ENCODE assay signal across 8 cellular contexts in the genomic region with DNA sequence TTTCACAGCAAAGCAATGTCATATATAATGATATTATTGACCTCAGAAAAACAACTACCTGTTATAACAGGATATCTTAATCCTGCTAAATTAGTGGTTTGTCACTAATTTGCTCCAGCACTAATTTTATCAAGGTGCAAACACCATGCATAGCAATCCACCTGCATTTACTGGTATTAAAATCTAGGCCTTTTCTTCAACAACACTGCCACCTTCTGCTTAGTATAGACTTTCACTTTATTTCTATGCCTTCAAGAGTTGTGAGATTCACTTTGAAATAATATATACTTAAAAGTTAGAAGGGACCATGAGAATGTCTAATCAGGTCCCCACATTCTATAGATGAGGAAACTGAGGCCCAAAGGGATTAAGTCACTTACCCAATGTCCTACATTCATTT.
A peak's percentile ranks its signal among the peaks of the same experiment; 100 is the strongest.
DNase-seq lines count a peak whose midpoint lies in the region; FAIRE-seq and TF ChIP-seq lines count a peak whose summit lies in the region.
"Had no signal": no experiment of that assay in that cellular context is flagged by ENCODE, and none has a peak within 500 bp of the region (broad histone marks: within the 10 kb centered on the region; RNA-seq: fewer than 3 reads in every experiment).

No MANE protein-coding gene starts in this region.

- H3K9me3 ChIP-seq in neuronal stem cell (replicated peaks in 1 of 2; ENCODE audit: control insufficient read depth in 2 of 2, insufficient read depth in 1 of 2, low read depth in 1 of 2, low read length in 2 of 2) = no peaks in the 10 kb centered on the region
- no peaks in the 10 kb centered on the region for H3K9me3 ChIP-seq in tibial artery

- no peaks in the 10 kb centered on the region for H3K79me1 ChIP-seq in neuronal stem cell (ENCODE audit: low read depth, low read length)

- no peak overlapping the region for H3K4me2 ChIP-seq in neuronal stem cell (ENCODE audit: insufficient read depth, low read length, poor library complexity, severe bottlenecking)

- no peak overlapping the region for H3K18ac ChIP-seq in neuronal stem cell (ENCODE audit: low read length)

- no peak overlapping the region for H3K14ac ChIP-seq in neuronal stem cell (ENCODE audit: low read length)

- H3K27me3 ChIP-seq in neuronal stem cell (ENCODE audit: control insufficient read depth in 3 of 3, insufficient read depth in 3 of 3, low read depth in 1 of 3, low read length in 3 of 3) (no peaks in the 10 kb centered on the region), tibial artery (no peaks in the 10 kb centered on the region)

- no peak overlapping the region for H3K27ac Mint-ChIP-seq in nephron progenitor cell

- peak; percentile 23 for TF ChIP-seq CTCF in GM12873 (IDR thresholded peaks at IDR 0.05; ENCODE audit: insufficient read depth, low read depth, low read length, missing control alignments)
- TF ChIP-seq CTCF in nephron progenitor cell (IDR thresholded peaks at IDR 0.05) = peak; percentile 41
- TF ChIP-seq CTCF in tibial artery (IDR thresholded peaks at IDR 0.05) = peak in 1 of 2 experiments; percentile 22

- peaks cover 9% of the 10 kb centered on the region for H3K27me3 Mint-ChIP-seq in nephron progenitor cell (ENCODE audit: low read depth, poor library complexity)

- no peaks in the 10 kb centered on the region for H3K9me3 Mint-ChIP-seq in nephron progenitor cell
- H3K9me3 Mint-ChIP-seq: central memory CD8-positive, alpha-beta T cell had no signal

- H2BK12ac ChIP-seq in neuronal stem cell (ENCODE audit: low read length) = no peak overlapping the region

- no peak overlapping the region for H3K4ac ChIP-seq in neuronal stem cell (ENCODE audit: low read length)

- H3K36me3 Mint-ChIP-seq in nephron progenitor cell (ENCODE audit: low read depth) = no peaks in the 10 kb centered on the region

- H3K36me3 ChIP-seq in neuronal stem cell (replicated peaks in 1 of 2; ENCODE audit: control insufficient read depth in 2 of 2, insufficient read depth in 2 of 2, low read length in 2 of 2) = no peaks in the 10 kb centered on the region
- H3K36me3 ChIP-seq in tibial artery = no peaks in the 10 kb centered on the region

- H4K91ac ChIP-seq in neuronal stem cell (ENCODE audit: low read depth, low read length, poor library complexity) = no peak overlapping the region

- no peaks in the 10 kb centered on the region for H3K4me1 Mint-ChIP-seq in nephron progenitor cell
- H3K4me1 Mint-ChIP-seq: central memory CD8-positive, alpha-beta T cell had no signal

- H3K4me3 ChIP-seq in neuronal stem cell (ENCODE audit: low read length in 2 of 2) = no peak overlapping the region
- H3K4me3 ChIP-seq in tibial artery = no peak overlapping the region

- FAIRE-seq in HTR-8/SVneo (lab: Jason Lieb, UNC) = no peak

- no peak overlapping the region for H3K23ac ChIP-seq in neuronal stem cell (ENCODE audit: low read depth, low read length, poor library complexity)

- no peak overlapping the region for H2AK5ac ChIP-seq in neuronal stem cell (ENCODE audit: low read depth, low read length)

- DNase-seq in HTR-8/SVneo (ENCODE audit: insufficient read length, low spot score) = peak; percentile 19
- peak; percentile 48 for DNase-seq in astrocyte of the hippocampus (ENCODE audit: low read depth, low spot score)
- no peak for DNase-seq in nephron progenitor cell
- no peak for DNase-seq in neuronal stem cell (ENCODE audit: low spot score)
- no peak for DNase-seq in tibial artery
- no peak for DNase-seq in activated CD4-positive, alpha-beta T cell treated with anti-CD3 and anti-CD28 coated beads for 48 hours

- no peak overlapping the region for H3K9ac ChIP-seq in neuronal stem cell (ENCODE audit: low read depth, low read length, poor library complexity)

- H2BK120ac ChIP-seq in neuronal stem cell (ENCODE audit: low read depth, low read length) = no peak overlapping the region

- no peak overlapping the region for H3K27ac ChIP-seq in neuronal stem cell (replicated peaks; ENCODE audit: low read length)
- H3K27ac ChIP-seq in tibial artery = no peak overlapping the region

- no peak overlapping the region for H4K8ac ChIP-seq in neuronal stem cell (ENCODE audit: low read depth, low read length)

- H2AFZ ChIP-seq in neuronal stem cell (ENCODE audit: low read length) = no peak overlapping the region

- H3K4me3 Mint-ChIP-seq in nephron progenitor cell = no peak overlapping the region
- H3K4me3 Mint-ChIP-seq: central memory CD8-positive, alpha-beta T cell had no signal

- no peak overlapping the region for H2BK15ac ChIP-seq in neuronal stem cell (ENCODE audit: low read length)

- H3K4me1 ChIP-seq in neuronal stem cell (ENCODE audit: control insufficient read depth in 2 of 2, insufficient read depth in 1 of 2, low read depth in 1 of 2, low read length in 2 of 2) (no peaks in the 10 kb centered on the region), tibial artery (no peaks in the 10 kb centered on the region)

- intact Hi-C loops in tibial artery (cut with DNase I; ENCODE audit: low total_unique reads) = no loop called here

- no peak overlapping the region for H2BK5ac ChIP-seq in neuronal stem cell (ENCODE audit: low read length)

Comparison
In these comparisons a context has a peak if more than half of its experiments do, and no peak if none do; other contexts are left out.
1. DNase-seq: peak in HTR-8/SVneo (single experiment) and astrocyte of the hippocampus (single experiment); none in nephron progenitor cell (single experiment), neuronal stem cell (single experiment), tibial artery (0 of 2) and activated CD4-positive, alpha-beta T cell treated with anti-CD3 and anti-CD28 coated beads for 48 hours (single experiment).